10 cellular contexts compared by ENCODE assay signal in the genomic region with DNA sequence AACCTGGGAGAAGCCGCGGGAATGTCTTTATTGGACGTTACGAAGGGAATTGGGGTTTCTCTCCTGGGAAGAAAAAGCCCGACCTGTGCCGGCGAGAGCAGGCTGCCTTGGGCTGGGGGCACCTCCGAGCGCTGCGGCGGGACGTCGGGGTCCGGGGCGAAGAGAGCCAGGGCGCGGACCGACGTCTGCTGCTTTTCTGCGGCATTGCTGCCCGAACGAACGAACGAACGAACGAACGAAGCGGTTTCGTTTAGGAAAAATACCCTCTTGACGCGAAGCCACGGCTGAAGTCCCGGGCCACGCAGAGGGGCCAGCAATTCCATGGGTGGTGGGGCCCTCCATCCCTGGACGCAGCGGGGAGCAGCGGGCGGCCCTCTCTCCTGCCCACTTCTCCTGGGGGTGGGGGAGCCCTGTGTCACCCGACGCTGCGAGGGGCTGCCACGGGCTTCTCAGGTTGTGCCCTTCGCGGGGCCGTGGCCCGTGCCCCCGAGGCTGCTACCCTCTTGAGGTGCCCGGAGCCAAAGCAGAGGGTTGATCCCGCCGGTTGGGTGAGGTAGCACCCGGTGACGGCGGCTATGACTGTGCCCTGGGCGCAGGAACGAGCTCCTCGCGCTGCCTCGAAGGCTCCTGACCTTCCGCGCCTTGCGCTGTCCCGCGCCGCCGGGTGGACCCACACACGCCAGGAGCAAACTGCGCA. TPM values are rescaled to one million over a fixed set of nuclear protein-coding genes. Genes with fewer than 3 reads are reported as not detected.
A peak's percentile ranks its signal among the peaks of the same experiment; 100 is the strongest.
DNase-seq lines count a peak whose midpoint lies in the region; ATAC-seq, FAIRE-seq and TF ChIP-seq lines count a peak whose summit lies in the region.
"Had no signal": no experiment of that assay in that cellular context is flagged by ENCODE, and none has a peak within 500 bp of the region (broad histone marks: within the 10 kb centered on the region; RNA-seq: fewer than 3 reads in every experiment).

No MANE protein-coding gene starts in this region.

- H3K9me3 Mint-ChIP-seq in Caco-2 (ENCODE audit: unreplicated experiment) = no peaks in the 10 kb centered on the region
- H3K9me3 Mint-ChIP-seq: activated CD4-positive, alpha-beta T cell treated with anti-CD3 and anti-CD28 coated beads, Interleukin-2, amount 10 ng/mL, durations not matched to agents 7 days and 5 days had no signal

- intact Hi-C loops in Caco-2 (cut with micrococcal nuclease; ENCODE audit: unreplicated experiment) (loop anchor here (10.0 kb wide), 1 partner anchor 266 kb away; no protein-coding TSS in a partner anchor), Panc1 (cut with micrococcal nuclease; ENCODE audit: unreplicated experiment) (no loop called here), psoas muscle (cut with DNase I) (loop anchor here in 1 of 2 donors (10.0 kb wide), 1 partner anchor 296 kb away; no protein-coding TSS in a partner anchor)

- FAIRE-seq in RCC 7860 (lab: Jason Lieb, UNC) = no peak

- H3K4me1 ChIP-seq in Caco-2 (peaks cover 27% of the 10 kb centered on the region), Panc1 (ENCODE audit: control insufficient read depth, insufficient read depth, low read length) (peaks cover 13% of the 10 kb centered on the region), fibroblast of lung (ENCODE audit: control insufficient read depth, extremely low read depth, insufficient read depth, low read length) (no peaks in the 10 kb centered on the region), psoas muscle (peaks cover 16% of the 10 kb centered on the region)

- WGBS in psoas muscle, 3 donors = 25 to 33% (median 28%) methylated on average over 47 to 67 of the region's 67 CpGs

- H3K27me3 ChIP-seq in Caco-2 (replicated peaks; ENCODE audit: control insufficient read depth, insufficient read depth, low read length) (no peaks in the 10 kb centered on the region), Panc1 (ENCODE audit: control insufficient read depth, insufficient read depth, low read length) (no peaks in the 10 kb centered on the region; the same call in 1 of the 2 replicates), fibroblast of lung (ENCODE audit: control insufficient read depth, insufficient read depth, low read length) (peaks cover 77% of the 10 kb centered on the region), psoas muscle (ENCODE audit: insufficient read depth in 3 of 3, low read length in 2 of 3) (peaks cover 0 to 40% (median 7%) of the 10 kb centered on the region in 3 donors)

- CTCF ChIA-PET in Caco-2 (lab: Charles Lee) = no interaction called here
- CTCF ChIA-PET in Panc1 (lab: Charles Lee) = interaction anchor here (0.8 kb wide), 1 partner anchor 26 kb away, joined by 3 read pairs; no protein-coding TSS in a partner anchor

- H3K4me1 Mint-ChIP-seq in Caco-2 (ENCODE audit: low read depth, unreplicated experiment) = peaks cover 25% of the 10 kb centered on the region

- peaks cover 24% of the 10 kb centered on the region for H3K36me3 Mint-ChIP-seq in Caco-2 (ENCODE audit: insufficient read depth, unreplicated experiment)

- H3K9me3 ChIP-seq in Caco-2 (no peaks in the 10 kb centered on the region), Panc1 (ENCODE audit: control insufficient read depth, insufficient read depth, low read depth, low read length) (no peaks in the 10 kb centered on the region), fibroblast of lung (ENCODE audit: control insufficient read depth, insufficient read depth, low read depth, low read length) (no peaks in the 10 kb centered on the region), psoas muscle (no peaks in the 10 kb centered on the region)

- ATAC-seq in Panc1 (peak; percentile 52), psoas muscle (peak; percentile 50 to 65 (median 54)), GM19328 (IDR thresholded peaks at IDR 0.05; ENCODE audit: unreplicated experiment) (no peak)

- no peaks in the 10 kb centered on the region for H3K27me3 Mint-ChIP-seq in Caco-2 (ENCODE audit: insufficient read depth, unreplicated experiment)

- in situ Hi-C loops in Panc1 (cut with HindIII; ENCODE audit: low pct_unique_long_range_greater_than_20kb, low sequenced_read_pairs) = no loop called here

- H3K4me2 ChIP-seq in fibroblast of lung (ENCODE audit: extremely low read depth, insufficient read depth, low read length) = peak overlapping the region; percentile 29

- no peaks in the 10 kb centered on the region for H3K36me3 ChIP-seq in Caco-2 (ENCODE audit: control insufficient read depth, insufficient read depth, low read length)
- H3K36me3 ChIP-seq in Panc1 (ENCODE audit: control insufficient read depth, insufficient read depth, low read length) = no peaks in the 10 kb centered on the region
- H3K36me3 ChIP-seq in fibroblast of lung (ENCODE audit: control insufficient read depth, insufficient read depth, low read length) = no peaks in the 10 kb centered on the region
- H3K36me3 ChIP-seq in psoas muscle (ENCODE audit: insufficient read depth in 1 of 2, low read depth in 1 of 2) = no peaks in the 10 kb centered on the region

- no peak overlapping the region for H3K9ac ChIP-seq in fibroblast of lung (ENCODE audit: insufficient read depth, low read length)

- no peaks in the 10 kb centered on the region for H3K79me2 ChIP-seq in fibroblast of lung (ENCODE audit: control insufficient read depth, insufficient read depth, low read length)

- BruUV-seq in Caco-2 (replicated peaks; lab: Mats Ljungman, UMichigan) = TSS peak; percentile 44
- no TSS peak for BruUV-seq in Panc1 (replicated peaks; lab: Mats Ljungman, UMichigan)

- H3K27ac Mint-ChIP-seq in Caco-2 (ENCODE audit: unreplicated experiment) = no peak overlapping the region
- H3K27ac Mint-ChIP-seq: activated CD4-positive, alpha-beta T cell treated with anti-CD3 and anti-CD28 coated beads, Interleukin-2, amount 10 ng/mL, durations not matched to agents 7 days and 5 days had no signal

- TF ChIP-seq CTCF in Caco-2 (IDR thresholded peaks at IDR 0.05; ENCODE audit: insufficient read depth in 1 of 2, low read depth in 1 of 2, low read length in 1 of 2, severe bottlenecking in 1 of 2, unreplicated experiment in 1 of 2) (no peak), Panc1 (IDR thresholded peaks at IDR 0.05) (no peak), fibroblast of lung (conservative IDR thresholded peaks at IDR 0.05 in 1 of 2, IDR thresholded peaks at IDR 0.05 in 1 of 2; ENCODE audit: low read depth in 1 of 2, low read length in 2 of 2) (no peak), psoas muscle (IDR thresholded peaks at IDR 0.05) (no peak)

- no peaks in the 10 kb centered on the region for H4K20me1 ChIP-seq in fibroblast of lung (ENCODE audit: control insufficient read depth, extremely low read depth, insufficient read depth, low read length)

- POLR2A ChIA-PET in Caco-2 (lab: Charles Lee) = no interaction called here
- POLR2A ChIA-PET in Panc1 (lab: Charles Lee) = no interaction called here

- no peak overlapping the region for H3K27ac ChIP-seq in Panc1 (ENCODE audit: low read length)
- H3K27ac ChIP-seq in fibroblast of lung (ENCODE audit: insufficient read depth, low read length) = no peak overlapping the region
- H3K27ac ChIP-seq in psoas muscle = no peak overlapping the region

- H3K4me3 Mint-ChIP-seq in Caco-2 (ENCODE audit: unreplicated experiment) = peak overlapping the region; percentile 60
- H3K4me3 Mint-ChIP-seq: activated CD4-positive, alpha-beta T cell treated with anti-CD3 and anti-CD28 coated beads, Interleukin-2, amount 10 ng/mL, durations not matched to agents 7 days and 5 days had no signal

- no peak overlapping the region for H2AFZ ChIP-seq in fibroblast of lung (ENCODE audit: low read length)

- DNase-seq in Caco-2 = peak in 1 of 2 experiments; percentile 37
- no peak for DNase-seq in Panc1 (ENCODE audit: low read depth, low spot score)
- no peak for DNase-seq in fibroblast of lung (ENCODE audit: low read depth in 2 of 2)
- no peak for DNase-seq in psoas muscle
- DNase-seq in NCI-H510A treated with DMSO at 0.1 percent for 48 hours (lab: John Stamatoyannopoulos, UW) = no peak
- no peak for DNase-seq in KG1 (lab: John Stamatoyannopoulos, UW)
- DNase-seq in RCC 7860 (ENCODE audit: low spot score) = no peak
- DNase-seq: activated CD4-positive, alpha-beta T cell treated with anti-CD3 and anti-CD28 coated beads, Interleukin-2, amount 10 ng/mL, durations not matched to agents 7 days and 5 days had no signal

- H3K4me3 ChIP-seq in Caco-2 (ENCODE audit: low read depth, low read length) (peak overlapping the region; percentile 59), Panc1 (ENCODE audit: low read depth in 2 of 2, low read length in 2 of 2) (peak overlapping the region; percentile 37 to 47), fibroblast of lung (replicated peaks in 1 of 4; ENCODE audit: control extremely low read depth in 1 of 4, insufficient read depth in 1 of 4, low read depth in 3 of 4, low read length in 4 of 4) (no peak overlapping the region), psoas muscle (peak overlapping the region; percentile 65)
- H3K4me3 ChIP-seq: lung had no signal

RNA-seq across cellular contexts. Expression of gene PITX1, which starts 4.9 kb away (rescaled TPM):
- 114 and 117 TPM in 2 replicates for total RNA-seq in Caco-2 (2022)
- total RNA-seq in Panc1 (2021; ENCODE audit: unreplicated experiment) = 41.5 TPM
- polyA plus RNA-seq in Panc1 (2012; ENCODE audit: insufficient read length) = 72.4 TPM
- total RNA-seq in fibroblast of lung = 1.8 and 3.1 TPM in 2 replicates
- 1.7 and 7.0 TPM in 2 replicates for polyA plus RNA-seq in fibroblast of lung
- polyA plus RNA-seq in fibroblast of lung (2012) = 3.2 and 11.7 TPM in 2 replicates
- polyA minus RNA-seq in fibroblast of lung (ENCODE audit: low replicate concordance) = 1.4 and 1.5 TPM in 2 replicates
- 10 to 100 TPM; 35.8 to 84.0 (median 58.9) TPM for total RNA-seq in psoas muscle
- 100 to 1,000 TPM in 1 of 3 donors, 10 to 100 TPM in 2; 13.6 to 103 (median 38.7) TPM for polyA plus RNA-seq in psoas muscle
- total RNA-seq: activated CD4-positive, alpha-beta T cell treated with anti-CD3 and anti-CD28 coated beads, Interleukin-2, amount 10 ng/mL, durations not matched to agents 7 days and 5 days had no signal

Comparison
In these comparisons a context has a peak if more than half of its experiments do, and no peak if none do; other contexts are left out.
1. H3K4me3 ChIP-seq: peak in Caco-2 (single experiment), Panc1 (2 of 2) and psoas muscle (single experiment); none in fibroblast of lung (0 of 4).